8 cellular contexts compared by ENCODE assay signal in the genomic region with DNA sequence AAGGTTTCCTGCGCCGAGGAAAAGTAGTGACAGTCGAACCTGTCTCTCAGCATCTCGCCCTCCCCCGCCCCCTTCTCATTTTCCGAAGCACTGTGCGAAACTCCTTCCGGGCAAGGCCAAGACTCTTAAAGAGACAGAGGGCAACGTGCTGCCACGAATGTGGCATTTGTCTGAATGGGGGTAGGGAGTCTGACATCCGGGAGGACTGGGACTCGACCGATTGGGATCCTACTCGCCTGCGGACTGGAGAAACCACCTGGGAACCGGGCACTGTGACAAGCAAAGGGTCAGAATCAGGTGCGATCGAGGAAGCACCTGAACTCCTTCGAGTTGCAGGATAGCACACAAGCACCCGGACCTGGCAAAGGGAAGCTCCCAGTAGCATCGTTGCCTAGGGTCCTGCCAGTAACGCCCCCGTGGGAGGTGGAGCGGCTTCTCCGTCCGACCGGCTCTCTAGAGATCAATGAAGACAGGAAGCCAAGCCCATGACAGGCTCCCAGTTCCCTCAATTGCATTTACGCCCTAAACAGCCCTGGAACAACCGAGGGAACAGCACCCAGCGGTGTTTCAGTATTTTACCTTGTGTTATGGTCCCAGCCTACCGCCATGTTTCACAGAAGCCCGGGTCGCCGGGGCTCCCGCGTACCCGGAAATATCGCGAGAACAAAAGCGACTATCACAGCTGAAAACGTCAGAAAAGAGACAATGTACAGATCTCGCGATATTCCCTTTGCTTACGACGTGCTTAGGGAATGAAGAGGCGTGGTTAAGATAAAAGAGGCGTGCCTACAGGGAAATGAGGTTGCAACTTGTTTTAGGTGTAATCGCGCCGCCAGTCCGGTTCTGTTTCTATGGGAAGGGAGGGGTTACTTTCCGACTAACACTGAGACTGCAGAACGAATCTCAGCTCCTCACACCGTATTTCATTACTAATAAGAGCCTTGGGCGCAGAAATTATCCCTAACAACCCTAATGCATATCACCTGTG. TPM values are rescaled to one million over a fixed set of nuclear protein-coding genes. Genes with fewer than 3 reads are reported as not detected.
A peak's percentile ranks its signal among the peaks of the same experiment; 100 is the strongest.
DNase-seq lines count a peak whose midpoint lies in the region; ATAC-seq lines count a peak whose summit lies in the region.

TSS of gene ERGIC2 (minus strand) at position 637 of the 988 bp plus-strand sequence. CDS start 9,539 bp downstream, outside the sequence.

- ATAC-seq in GM19372 (IDR thresholded peaks at IDR 0.05; ENCODE audit: low read depth, unreplicated experiment) = peak; percentile 92
- ATAC-seq in HG03558 (IDR thresholded peaks at IDR 0.05; ENCODE audit: extremely low read depth, unreplicated experiment) = peak; percentile 98
- ATAC-seq in left lobe of liver = peak; percentile 97

- peak; percentile 6 to 98 (median 79) for DNase-seq in C1 segment of cervical spinal cord (lab: John Stamatoyannopoulos, UW)
- peak; percentile 96 for DNase-seq in NCI-H748 treated with DMSO at 0.1 percent for 48 hours (lab: John Stamatoyannopoulos, UW)
- DNase-seq in activated CD4-positive, alpha-beta T cell treated with anti-CD3 and anti-CD28 coated beads, Interleukin-2, amount 50 U/mL, for 24 hours (ENCODE audit: low read depth in 1 of 2, low spot score in 1 of 2) = peak; percentile 66 to 93
- peak; percentile 91 for DNase-seq in left lobe of liver (ENCODE audit: low spot score)
- DNase-seq in stimulated activated CD4-positive, alpha-beta T cell treated with anti-CD3 and anti-CD28 coated beads, Interleukin-2, amount 100 ng/mL, for 4 hours (ENCODE audit: low read depth) = peak; percentile 87

- peaks cover 13% of the 10 kb centered on the region for H3K36me3 Mint-ChIP-seq in dendritic cell treated with granulocyte-macrophage colony-stimulating factor and Interleukin-4, amounts not matched to agents 40 ng/mL and 50 ng/mL, for 4 days (ENCODE audit: low read depth)

- peak within 1 kb of the TSS; percentile 87 for H3K27ac Mint-ChIP-seq in dendritic cell treated with granulocyte-macrophage colony-stimulating factor and Interleukin-4, amounts not matched to agents 40 ng/mL and 50 ng/mL, for 4 days

- H3K4me1 Mint-ChIP-seq in dendritic cell treated with granulocyte-macrophage colony-stimulating factor and Interleukin-4, amounts not matched to agents 40 ng/mL and 50 ng/mL, for 4 days (ENCODE audit: low read depth) = peaks cover 13% of the 10 kb centered on the region

- H3K9me3 Mint-ChIP-seq in dendritic cell treated with granulocyte-macrophage colony-stimulating factor and Interleukin-4, amounts not matched to agents 40 ng/mL and 50 ng/mL, for 4 days = no peaks in the 10 kb centered on the region

- intact Hi-C loops in dendritic cell treated with granulocyte-macrophage colony-stimulating factor and Interleukin-4, amounts not matched to agents 40 ng/mL and 50 ng/mL, for 4 days (cut with micrococcal nuclease) = loop anchor here (5.0 kb wide), 1 partner anchor 1316 kb away; the partner anchor contains the start of gene IPO8

- H3K27me3 Mint-ChIP-seq in dendritic cell treated with granulocyte-macrophage colony-stimulating factor and Interleukin-4, amounts not matched to agents 40 ng/mL and 50 ng/mL, for 4 days = peaks cover 7% of the 10 kb centered on the region

- peak within 1 kb of the TSS; percentile 86 for H3K4me3 Mint-ChIP-seq in dendritic cell treated with granulocyte-macrophage colony-stimulating factor and Interleukin-4, amounts not matched to agents 40 ng/mL and 50 ng/mL, for 4 days

RNA-seq across cellular contexts. Expression of gene ERGIC2, which starts in this region (rescaled TPM):
- total RNA-seq in left lobe of liver = 31.7 TPM

Comparison
In these comparisons a context has a peak if more than half of its experiments do, and no peak if none do; other contexts are left out.
1. Peak in every context shown above with its lines: DNase-seq and ATAC-seq.